Comparison of ENCODE assay signal across 8 cellular contexts in genomic region chr17:35372846-35373531, GRCh38. TPM values are rescaled to one million over a fixed set of nuclear protein-coding genes. Genes with fewer than 3 reads are reported as not detected.
DNase-seq lines count a peak whose midpoint lies in the region; ATAC-seq, FAIRE-seq and TF ChIP-seq lines count a peak whose summit lies in the region.

No MANE protein-coding gene starts in this region.

- H3K23ac ChIP-seq in trophoblast cell (ENCODE audit: low read length) = no peak overlapping the region

- TF ChIP-seq CTCF in fibroblast of the aortic adventitia (IDR thresholded peaks at IDR 0.05; ENCODE audit: insufficient read depth, low read length) = no peak

- H4K12ac ChIP-seq in trophoblast cell (ENCODE audit: low read depth, low read length) = no peak overlapping the region

- no peaks in the 10 kb centered on the region for H3K79me1 ChIP-seq in trophoblast cell (ENCODE audit: low read length)

- no peaks in the 10 kb centered on the region for H3K79me2 ChIP-seq in trophoblast cell (ENCODE audit: control insufficient read depth, insufficient read depth, low read length, poor library complexity)

- peak overlapping the region; percentile 99 for H3K27ac ChIP-seq in KOPT-K1 (ENCODE audit: low read depth, low read length, poor library complexity, severe bottlenecking)
- no peak overlapping the region for H3K27ac ChIP-seq in trophoblast cell (ENCODE audit: low read depth, low read length)

- no peak overlapping the region for H3K18ac ChIP-seq in trophoblast cell (ENCODE audit: low read length)

- POLR2A ChIA-PET in activated CD8-positive, alpha-beta T cell treated with anti-CD3 and anti-CD28 coated beads, Interleukin-2, amount 10 ng/mL, durations not matched to agents 7 days and 5 days (lab: Charles Lee) = interaction anchor here (0.6 to 5.0 kb wide), 26 partner anchors 8 to 374 kb away, joined by 3 to 54 read pairs (median 5); partner anchors contain the start of genes RAD51D, SLFN12L, SLFN13 and SLFN5

- H3K9ac ChIP-seq in trophoblast cell (ENCODE audit: low read length) = no peak overlapping the region

- WGBS in trophoblast cell (ENCODE audit: extremely low coverage, insufficient coverage, insufficient read length) = no CpG with 5 or more reads among the region's 25 CpGs

- H3K4me1 ChIP-seq in trophoblast cell (ENCODE audit: control insufficient read depth in 1 of 2, insufficient read depth in 2 of 2, low read length in 2 of 2) = peaks cover 0 to 4% of the 10 kb centered on the region in 2 experiments

- intact Hi-C loops in activated CD4-positive, alpha-beta T cell treated with anti-CD3 and anti-CD28 coated beads, Interleukin-2, amount 10 ng/mL, durations not matched to agents 24 days and 14 days (cut with micrococcal nuclease) = loop anchor here (1.0 to 2.0 kb wide), 5 partner anchors 60 to 164 kb away; partner anchors contain the start of genes SLFN12L, SLFN13 and SLFN5

- no peak overlapping the region for H2BK120ac ChIP-seq in trophoblast cell (ENCODE audit: insufficient read depth, low read length, poor library complexity)

- H3K4me3 Mint-ChIP-seq in activated CD4-positive, alpha-beta T cell treated with anti-CD3 and anti-CD28 coated beads, Interleukin-2, amount 10 ng/mL, durations not matched to agents 24 days and 14 days = peak overlapping the region; percentile 89
- peak overlapping the region; percentile 99 for H3K4me3 Mint-ChIP-seq in activated CD8-positive, alpha-beta T cell treated with anti-CD3 and anti-CD28 coated beads, Interleukin-2, amount 10 ng/mL, durations not matched to agents 7 days and 5 days

- H3K36me3 Mint-ChIP-seq in activated CD4-positive, alpha-beta T cell treated with anti-CD3 and anti-CD28 coated beads, Interleukin-2, amount 10 ng/mL, durations not matched to agents 24 days and 14 days (ENCODE audit: low read depth) = peaks cover 38% of the 10 kb centered on the region
- peaks cover 42% of the 10 kb centered on the region for H3K36me3 Mint-ChIP-seq in activated CD8-positive, alpha-beta T cell treated with anti-CD3 and anti-CD28 coated beads, Interleukin-2, amount 10 ng/mL, durations not matched to agents 7 days and 5 days (ENCODE audit: low read depth)

- CTCF ChIA-PET in activated CD8-positive, alpha-beta T cell treated with anti-CD3 and anti-CD28 coated beads, Interleukin-2, amount 10 ng/mL, durations not matched to agents 7 days and 5 days (lab: Charles Lee) = interaction anchor here (0.6 to 3.1 kb wide), 11 partner anchors 14 to 212 kb away, joined by 3 to 23 read pairs (median 4); no protein-coding TSS in a partner anchor

- peak; percentile 16 for ATAC-seq in activated CD8-positive, alpha-beta T cell treated with anti-CD3 and anti-CD28 coated beads, Interleukin-2, amount 10 ng/mL, durations not matched to agents 7 days and 5 days

- peak; percentile 80 for DNase-seq in activated CD4-positive, alpha-beta T cell treated with anti-CD3 and anti-CD28 coated beads, Interleukin-2, amount 10 ng/mL, durations not matched to agents 24 days and 14 days
- DNase-seq in activated CD4-positive, alpha-beta T cell treated with anti-CD3 and anti-CD28 coated beads, Interleukin-2, amount 50 U/mL, for 1 hour = no peak
- DNase-seq in activated CD8-positive, alpha-beta T cell treated with anti-CD3 and anti-CD28 coated beads, Interleukin-2, amount 10 ng/mL, durations not matched to agents 7 days and 5 days = peak; percentile 44
- peak; percentile 33 for DNase-seq in fibroblast of the aortic adventitia (ENCODE audit: low read depth)
- DNase-seq in trophoblast cell = peak; percentile 45 to 66
- no peak for DNase-seq in NCI-H1930 (lab: John Stamatoyannopoulos, UW)
- no peak for DNase-seq in RCC 7860 (ENCODE audit: low spot score)

- H3K4ac ChIP-seq in trophoblast cell (ENCODE audit: low read depth, low read length) = no peak overlapping the region

- peaks cover 56% of the 10 kb centered on the region for H3K4me1 Mint-ChIP-seq in activated CD4-positive, alpha-beta T cell treated with anti-CD3 and anti-CD28 coated beads, Interleukin-2, amount 10 ng/mL, durations not matched to agents 24 days and 14 days
- H3K4me1 Mint-ChIP-seq in activated CD8-positive, alpha-beta T cell treated with anti-CD3 and anti-CD28 coated beads, Interleukin-2, amount 10 ng/mL, durations not matched to agents 7 days and 5 days (ENCODE audit: low read depth) = peaks cover 63% of the 10 kb centered on the region

- H3K9me3 ChIP-seq in KOPT-K1 (ENCODE audit: insufficient read depth, low read length, poor library complexity, severe bottlenecking) = peaks cover 20% of the 10 kb centered on the region
- H3K9me3 ChIP-seq in trophoblast cell (ENCODE audit: insufficient read depth, low read depth, low read length) = peaks cover 1% of the 10 kb centered on the region

- peaks cover 41% of the 10 kb centered on the region for H3K36me3 ChIP-seq in KOPT-K1 (ENCODE audit: insufficient read depth, low read length)
- no peaks in the 10 kb centered on the region for H3K36me3 ChIP-seq in trophoblast cell (ENCODE audit: control insufficient read depth in 1 of 2, insufficient read depth in 2 of 2, low read length in 2 of 2)

- no peak overlapping the region for H2AK5ac ChIP-seq in trophoblast cell (ENCODE audit: low read length)

- no peak overlapping the region for H3K14ac ChIP-seq in trophoblast cell (ENCODE audit: low read length)

- H3K27me3 ChIP-seq in trophoblast cell (ENCODE audit: insufficient read depth, low read length) = peaks cover 22% of the 10 kb centered on the region

- H4K8ac ChIP-seq in trophoblast cell (ENCODE audit: low read depth, low read length) = no peak overlapping the region

- no peak for FAIRE-seq in RCC 7860 (lab: Jason Lieb, UNC)

- peak overlapping the region; percentile 93 for H3K27ac Mint-ChIP-seq in activated CD4-positive, alpha-beta T cell treated with anti-CD3 and anti-CD28 coated beads, Interleukin-2, amount 10 ng/mL, durations not matched to agents 24 days and 14 days
- H3K27ac Mint-ChIP-seq in activated CD8-positive, alpha-beta T cell treated with anti-CD3 and anti-CD28 coated beads, Interleukin-2, amount 10 ng/mL, durations not matched to agents 7 days and 5 days = peak overlapping the region; percentile 98

- peaks cover 8% of the 10 kb centered on the region for H3K9me3 Mint-ChIP-seq in activated CD4-positive, alpha-beta T cell treated with anti-CD3 and anti-CD28 coated beads, Interleukin-2, amount 10 ng/mL, durations not matched to agents 24 days and 14 days
- peaks cover 16% of the 10 kb centered on the region for H3K9me3 Mint-ChIP-seq in activated CD8-positive, alpha-beta T cell treated with anti-CD3 and anti-CD28 coated beads, Interleukin-2, amount 10 ng/mL, durations not matched to agents 7 days and 5 days (ENCODE audit: insufficient read depth)

- no peak overlapping the region for H2BK5ac ChIP-seq in trophoblast cell (ENCODE audit: low read depth, low read length, poor library complexity)

- H3K27me3 Mint-ChIP-seq in activated CD4-positive, alpha-beta T cell treated with anti-CD3 and anti-CD28 coated beads, Interleukin-2, amount 10 ng/mL, durations not matched to agents 24 days and 14 days = no peaks in the 10 kb centered on the region
- peaks cover under 1% of the 10 kb centered on the region for H3K27me3 Mint-ChIP-seq in activated CD8-positive, alpha-beta T cell treated with anti-CD3 and anti-CD28 coated beads, Interleukin-2, amount 10 ng/mL, durations not matched to agents 7 days and 5 days (ENCODE audit: low read depth)

- H4K91ac ChIP-seq in trophoblast cell (ENCODE audit: low read depth, low read length) = no peak overlapping the region

- no peak overlapping the region for H3K4me2 ChIP-seq in trophoblast cell (ENCODE audit: low read length)

- H2AFZ ChIP-seq in trophoblast cell (ENCODE audit: insufficient read depth, low read length, poor library complexity) = no peak overlapping the region

- no peak overlapping the region for H2BK12ac ChIP-seq in trophoblast cell (ENCODE audit: low read length)

- H3K4me3 ChIP-seq in fibroblast of the aortic adventitia (ENCODE audit: low read depth, low read length) (peak overlapping the region; percentile 89), trophoblast cell (ENCODE audit: low read depth, low read length) (no peak overlapping the region)

RNA-seq across cellular contexts. Expression of gene SLFN11, which starts 0.4 kb away (rescaled TPM):
- 72.3 and 73.6 TPM in 2 replicates for total RNA-seq in activated CD4-positive, alpha-beta T cell treated with anti-CD3 and anti-CD28 coated beads, Interleukin-2, amount 10 ng/mL, durations not matched to agents 24 days and 14 days
- 10 to 100 TPM; 40.0 to 50.1 TPM for total RNA-seq in activated CD8-positive, alpha-beta T cell treated with anti-CD3 and anti-CD28 coated beads, Interleukin-2, amount 10 ng/mL, durations not matched to agents 7 days and 5 days
- 41.5 and 99.2 TPM in 2 replicates for total RNA-seq in fibroblast of the aortic adventitia (ENCODE audit: low replicate concordance)
- polyA plus RNA-seq in trophoblast cell (2013) = 0.10 and 0.12 TPM in 2 replicates

RNA-seq across cellular contexts. Expression of gene SLFN12, which starts 59.3 kb away (rescaled TPM):
- total RNA-seq in activated CD4-positive, alpha-beta T cell treated with anti-CD3 and anti-CD28 coated beads, Interleukin-2, amount 10 ng/mL, durations not matched to agents 24 days and 14 days = 5.0 and 7.8 TPM in 2 replicates
- 10 to 100 TPM; 11.2 to 12.4 TPM for total RNA-seq in activated CD8-positive, alpha-beta T cell treated with anti-CD3 and anti-CD28 coated beads, Interleukin-2, amount 10 ng/mL, durations not matched to agents 7 days and 5 days
- 24.0 and 58.1 TPM in 2 replicates for total RNA-seq in fibroblast of the aortic adventitia (ENCODE audit: low replicate concordance)
- polyA plus RNA-seq in trophoblast cell (2013) = 10.3 and 10.5 TPM in 2 replicates

Comparison
In these comparisons a context has a peak if more than half of its experiments do, and no peak if none do; other contexts are left out.
1. DNase-seq: peak in activated CD4-positive, alpha-beta T cell treated with anti-CD3 and anti-CD28 coated beads, Interleukin-2, amount 10 ng/mL, durations not matched to agents 24 days and 14 days (single experiment), activated CD8-positive, alpha-beta T cell treated with anti-CD3 and anti-CD28 coated beads, Interleukin-2, amount 10 ng/mL, durations not matched to agents 7 days and 5 days (single experiment), fibroblast of the aortic adventitia (single experiment) and trophoblast cell (2 of 2); none in activated CD4-positive, alpha-beta T cell treated with anti-CD3 and anti-CD28 coated beads, Interleukin-2, amount 50 U/mL, for 1 hour (single experiment), NCI-H1930 (0 of 2) and RCC 7860 (single experiment).